Comparison of ENCODE assay signal across 8 cellular contexts in the genomic region with DNA sequence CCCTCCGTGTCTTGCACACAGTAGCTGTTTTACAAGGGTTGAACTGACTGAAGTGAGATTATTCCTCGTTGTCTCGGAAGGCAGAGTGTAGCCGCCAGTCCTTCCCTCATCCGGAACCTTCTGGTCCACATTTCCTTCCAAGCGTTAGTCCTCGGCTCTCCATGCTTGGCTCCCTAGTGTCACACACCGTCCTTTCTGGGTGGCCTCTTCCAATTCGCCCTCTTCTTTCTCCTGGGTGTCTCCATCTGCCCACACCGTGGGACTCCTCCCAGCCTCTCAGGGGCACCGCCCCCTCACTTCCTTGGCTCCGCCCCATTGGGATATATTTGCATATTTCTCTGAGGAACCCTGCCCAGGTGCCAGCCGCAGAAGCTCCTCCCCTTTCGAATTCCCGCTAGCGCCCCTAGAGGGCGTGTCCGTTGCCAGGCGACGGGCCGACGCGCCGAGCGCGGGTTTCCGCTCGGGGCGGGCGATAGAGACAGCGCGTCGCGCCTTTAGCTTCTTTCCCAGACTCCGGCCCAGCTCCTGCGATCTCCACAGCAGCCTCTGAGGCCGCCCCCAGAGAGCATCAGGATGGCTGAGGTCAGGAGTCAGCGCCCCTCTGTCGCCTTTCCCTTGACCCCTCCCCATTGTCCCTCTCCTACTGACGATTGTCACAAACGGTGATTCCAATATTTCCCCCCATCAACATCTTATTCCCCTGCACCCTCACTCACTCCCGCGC. TPM values are rescaled to one million over a fixed set of nuclear protein-coding genes. Genes with fewer than 3 reads are reported as not detected.
DNase-seq lines count a peak whose midpoint lies in the region; ATAC-seq, FAIRE-seq and TF ChIP-seq lines count a peak whose summit lies in the region.

A gene with protein sequence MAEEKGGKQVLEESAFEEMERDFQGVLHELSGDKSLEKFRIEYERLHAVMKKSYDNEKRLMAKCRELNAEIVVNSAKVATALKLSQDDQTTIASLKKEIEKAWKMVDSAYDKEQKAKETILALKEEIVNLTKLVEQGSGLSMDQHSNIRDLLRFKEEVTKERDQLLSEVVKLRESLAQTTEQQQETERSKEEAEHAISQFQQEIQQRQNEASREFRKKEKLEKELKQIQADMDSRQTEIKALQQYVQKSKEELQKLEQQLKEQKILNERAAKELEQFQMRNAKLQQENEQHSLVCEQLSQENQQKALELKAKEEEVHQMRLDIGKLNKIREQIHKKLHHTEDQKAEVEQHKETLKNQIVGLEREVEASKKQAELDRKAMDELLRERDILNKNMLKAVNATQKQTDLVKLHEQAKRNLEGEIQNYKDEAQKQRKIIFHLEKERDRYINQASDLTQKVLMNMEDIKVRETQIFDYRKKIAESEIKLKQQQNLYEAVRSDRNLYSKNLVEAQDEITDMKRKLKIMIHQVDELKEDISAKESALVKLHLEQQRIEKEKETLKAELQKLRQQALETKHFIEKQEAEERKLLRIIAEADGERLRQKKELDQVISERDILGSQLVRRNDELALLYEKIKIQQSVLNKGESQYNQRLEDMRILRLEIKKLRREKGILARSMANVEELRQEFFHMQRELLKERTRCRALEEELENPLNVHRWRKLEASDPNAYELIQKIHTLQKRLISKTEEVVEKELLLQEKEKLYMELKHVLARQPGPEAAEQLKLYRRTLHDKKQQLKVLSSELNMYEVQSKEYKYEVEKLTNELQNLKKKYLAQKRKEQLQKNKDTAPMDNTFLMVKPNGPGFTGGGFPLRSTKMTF (plus strand): TSS at position 509 of the 724 bp plus-strand sequence. CDS start 65 bp downstream, at position 574.

- H2BK20ac ChIP-seq in H1 (ENCODE audit: low read length): no peak within 1 kb of the TSS

- no peak within 1 kb of the TSS for H3K23ac ChIP-seq in H1 (ENCODE audit: insufficient read length)
- H3K23ac ChIP-seq in mesendoderm (ENCODE audit: low read length): no peak within 1 kb of the TSS

- CTCF ChIA-PET in activated CD8-positive, alpha-beta T cell treated with anti-CD3 and anti-CD28 coated beads for 36 hours (lab: Charles Lee): interaction anchor here (0.7 to 10.5 kb wide), 24 partner anchors 11 to 727 kb away, joined by 3 to 191 read pairs (median 4); a partner anchor contains a TSS
- CTCF ChIA-PET in H1 (lab: Charles Lee; ENCODE audit: partially characterized antibody): interaction anchor here (0.6 to 17.2 kb wide), 25 partner anchors 9 to 296 kb away, joined by 3 to 379 read pairs (median 4); no protein-coding TSS in a partner anchor

- H4K20me1 ChIP-seq in H1 (replicated peaks in 1 of 2; ENCODE audit: control insufficient read depth in 1 of 2, insufficient read depth in 2 of 2, low read length in 2 of 2): no peaks in the 10 kb centered on the region

- H3K4me3 ChIP-seq in H1 (ENCODE audit: extremely low read depth in 1 of 4, insufficient read depth in 2 of 4, low read depth in 3 of 4, low read length in 4 of 4) (peak within 1 kb of the TSS; percentile 35 to 71 (median 52); a peak in 7 of 8 replicates), mesendoderm (ENCODE audit: low read length) (peak within 1 kb of the TSS; percentile 59)

- DNase-seq in CD14-positive monocyte (ENCODE audit: low spot score): peak; percentile 87
- DNase-seq in NCI-H69 (lab: John Stamatoyannopoulos, UW): peak; percentile 95
- DNase-seq in activated CD8-positive, alpha-beta T cell treated with anti-CD3 and anti-CD28 coated beads for 36 hours: peak; percentile 92
- DNase-seq in H1 (ENCODE audit: low read depth in 1 of 2, low spot score in 2 of 2): peak; percentile 79 to 98
- peak; percentile 98 for DNase-seq in mesendoderm
- DNase-seq in stimulated activated CD8-positive, alpha-beta memory T cell treated with anti-CD3 and anti-CD28 coated beads, Interleukin-15, amount 100 ng/mL, for 24 hours (ENCODE audit: low read depth): peak; percentile 79

- H4K5ac ChIP-seq in H1 (ENCODE audit: insufficient read length, low read depth, low read length): no peak within 1 kb of the TSS
- H4K5ac ChIP-seq in mesendoderm (ENCODE audit: low read length): no peak within 1 kb of the TSS

- no peak within 1 kb of the TSS for H4K91ac ChIP-seq in H1 (replicated peaks; ENCODE audit: insufficient read length, low read length)

- H4K8ac ChIP-seq in H1 (ENCODE audit: extremely low read depth, insufficient read depth, low read length) (no peak within 1 kb of the TSS), mesendoderm (ENCODE audit: low read depth, low read length) (no peak within 1 kb of the TSS)

- WGBS in H1 (ENCODE audit: extremely low coverage in 1 of 2, insufficient coverage in 1 of 2, insufficient read length in 1 of 2, insufficient replicate concordance in 2 of 2, low coverage in 1 of 2, low lambda C conversion rate in 2 of 2, missing lambda C conversion rate in 1 of 2), 2 experiments: 14% methylated on average over 40 of the region's 43 CpGs; no CpG with 5 or more reads in 1 of the 2 experiments
- WGBS in mesendoderm (ENCODE audit: extremely low coverage, insufficient coverage, low lambda C conversion rate): no CpG with 5 or more reads among the region's 43 CpGs

- H2BK15ac ChIP-seq in H1 (ENCODE audit: low read length) (0 out of 2 replicates have a peak within 1 kb of the TSS, but pooled peaks have one; percentile 66), mesendoderm (replicated peaks; ENCODE audit: low read depth) (no peak within 1 kb of the TSS)

- H3K56ac ChIP-seq in H1 (replicated peaks; ENCODE audit: insufficient read length, low read depth, low read length): no peak within 1 kb of the TSS
- peak within 1 kb of the TSS; percentile 87 for H3K56ac ChIP-seq in mesendoderm (ENCODE audit: low read length)

- no peak within 1 kb of the TSS for H2BK12ac ChIP-seq in H1 (ENCODE audit: low read depth, low read length)

- H3K79me1 ChIP-seq in H1 (ENCODE audit: low read depth, low read length) (no peaks in the 10 kb centered on the region), mesendoderm (ENCODE audit: low read length) (no peaks in the 10 kb centered on the region)

- H2BK120ac ChIP-seq in H1 (replicated peaks; ENCODE audit: low read depth, low read length): no peak within 1 kb of the TSS
- no peak within 1 kb of the TSS for H2BK120ac ChIP-seq in mesendoderm (ENCODE audit: low read depth, low read length)

- H3K36me3 Mint-ChIP-seq in CD14-positive monocyte: no peaks in the 10 kb centered on the region
- H3K36me3 Mint-ChIP-seq in activated CD8-positive, alpha-beta T cell treated with anti-CD3 and anti-CD28 coated beads for 36 hours (ENCODE audit: low read depth): no peaks in the 10 kb centered on the region

- H3K4me1 ChIP-seq in H1 (replicated peaks in 1 of 4; ENCODE audit: control insufficient read depth in 3 of 4, insufficient read depth in 4 of 4, low read length in 3 of 4): peaks cover 0 to 9% (median 1%) of the 10 kb centered on the region in 4 experiments; a peak in 2 of 7 replicates
- peaks cover 5% of the 10 kb centered on the region for H3K4me1 ChIP-seq in mesendoderm (ENCODE audit: control insufficient read depth, low read depth, low read length)

- POLR2A ChIA-PET in activated CD8-positive, alpha-beta T cell treated with anti-CD3 and anti-CD28 coated beads for 36 hours (lab: Charles Lee): interaction anchor here (0.7 to 3.8 kb wide), 3 partner anchors 15 to 85 kb away, joined by 3 to 14 read pairs (median 3); a partner anchor contains a TSS
- POLR2A ChIA-PET in H1 (lab: Charles Lee; ENCODE audit: partially characterized antibody): interaction anchor here (0.7 to 2.2 kb wide), 5 partner anchors 48 to 100 kb away, joined by 3 to 5 read pairs (median 3); no protein-coding TSS in a partner anchor

- TF ChIP-seq POLR2A in H1 (IDR thresholded peaks at IDR 0.05; ENCODE audit: control extremely low read depth in 1 of 2, low read depth in 2 of 2, low read length in 2 of 2): no peak

- H3K27ac Mint-ChIP-seq in CD14-positive monocyte: no peak within 1 kb of the TSS
- H3K27ac Mint-ChIP-seq in activated CD8-positive, alpha-beta T cell treated with anti-CD3 and anti-CD28 coated beads for 36 hours: peak within 1 kb of the TSS; percentile 47

- no peak for TF ChIP-seq EP300 in H1 (IDR thresholded peaks at IDR 0.05; ENCODE audit: borderline replicate concordance in 1 of 2, low read depth in 2 of 2, low read length in 2 of 2)

- H3K4me1 Mint-ChIP-seq in CD14-positive monocyte: no peaks in the 10 kb centered on the region
- peaks cover 11% of the 10 kb centered on the region for H3K4me1 Mint-ChIP-seq in activated CD8-positive, alpha-beta T cell treated with anti-CD3 and anti-CD28 coated beads for 36 hours (ENCODE audit: low read depth)

- H3K79me2 ChIP-seq in H1 (ENCODE audit: control insufficient read depth in 1 of 2, insufficient read depth in 2 of 2, low read length in 2 of 2): no peaks in the 10 kb centered on the region
- H3K79me2 ChIP-seq in mesendoderm (ENCODE audit: control insufficient read depth, insufficient read depth, low read length): no peaks in the 10 kb centered on the region

- TF ChIP-seq CTCF in CD14-positive monocyte (IDR thresholded peaks at IDR 0.05) (peak; percentile 83), H1 (IDR thresholded peaks at IDR 0.05; ENCODE audit: control extremely low read depth in 1 of 3, insufficient read depth in 1 of 3, low read depth in 1 of 3, low read length in 3 of 3) (peak; percentile 67 to 80 (median 69))
- peak; percentile 78 for TF ChIP-seq CTCF in activated CD8-positive, alpha-beta T cell treated with anti-CD3 and anti-CD28 coated beads for 36 hours (IDR thresholded peaks at IDR 0.05)

- TF ChIP-seq RAD21 in H1 (IDR thresholded peaks at IDR 0.05 in 1 of 2, conservative IDR thresholded peaks at IDR 0.05 in 1 of 2; ENCODE audit: low read depth in 2 of 2, low read length in 2 of 2): peak; percentile 12 to 27; a peak in 2 of 4 replicates

- H3K14ac ChIP-seq in H1 (ENCODE audit: insufficient read length): no peak within 1 kb of the TSS

- no peak within 1 kb of the TSS for H2BK5ac ChIP-seq in H1 (ENCODE audit: low read depth, low read length)
- H2BK5ac ChIP-seq in mesendoderm (ENCODE audit: low read length): no peak within 1 kb of the TSS

- H3K36me3 ChIP-seq in H1 (ENCODE audit: control insufficient read depth in 2 of 4, insufficient read depth in 4 of 4, low read length in 3 of 4) (no peaks in the 10 kb centered on the region), mesendoderm (ENCODE audit: control insufficient read depth, insufficient read depth, low read length) (no peaks in the 10 kb centered on the region)

- peak within 1 kb of the TSS; percentile 74 to 98 for H3K4me2 ChIP-seq in H1 (ENCODE audit: insufficient read depth in 1 of 2, low read depth in 2 of 2, low read length in 2 of 2)
- H3K4me2 ChIP-seq in mesendoderm (ENCODE audit: low read length): peak within 1 kb of the TSS; percentile 84

- peaks cover 0 to 1% (median 0%) of the 10 kb centered on the region in 3 donors for H3K27me3 Mint-ChIP-seq in CD14-positive monocyte (ENCODE audit: low read depth in 3 of 3)
- peaks cover 2% of the 10 kb centered on the region for H3K27me3 Mint-ChIP-seq in activated CD8-positive, alpha-beta T cell treated with anti-CD3 and anti-CD28 coated beads for 36 hours

- no peak within 1 kb of the TSS for H3K4me3 Mint-ChIP-seq in CD14-positive monocyte
- peak within 1 kb of the TSS; percentile 16 for H3K4me3 Mint-ChIP-seq in activated CD8-positive, alpha-beta T cell treated with anti-CD3 and anti-CD28 coated beads for 36 hours

- H3K9ac ChIP-seq in H1 (replicated peaks in 1 of 4; ENCODE audit: extremely low read depth in 1 of 4, low read depth in 3 of 4, low read length in 3 of 4) (peak within 1 kb of the TSS in 1 of 4 experiments; percentile 64; a peak in 1 of 7 replicates), mesendoderm (ENCODE audit: low read length) (peak within 1 kb of the TSS; percentile 80)

- no peak within 1 kb of the TSS for H2AK5ac ChIP-seq in H1 (ENCODE audit: low read depth, low read length)
- no peak within 1 kb of the TSS for H2AK5ac ChIP-seq in mesendoderm (ENCODE audit: low read length)

- peaks cover 7% of the 10 kb centered on the region; the same call in 1 of the 2 replicates for H3K23me2 ChIP-seq in H1 (ENCODE audit: low read depth, low read length)

- intact Hi-C loops in CD14-positive monocyte (cut with micrococcal nuclease): loop anchor here in 1 of 2 donors (5.0 to 10.0 kb wide), 3 partner anchors 61 to 439 kb away; a partner anchor contains a TSS
- intact Hi-C loops in activated CD8-positive, alpha-beta T cell treated with anti-CD3 and anti-CD28 coated beads for 36 hours (cut with micrococcal nuclease): no loop called here

- peak; percentile 87 for FAIRE-seq in H1 (lab: Jason Lieb, UNC)

- peak within 1 kb of the TSS; percentile 97 for H2AFZ ChIP-seq in H1 (ENCODE audit: low read length)

- ATAC-seq in GM19455 (IDR thresholded peaks at IDR 0.05; ENCODE audit: unreplicated experiment) (peak; percentile 69), HG03558 (IDR thresholded peaks at IDR 0.05; ENCODE audit: extremely low read depth, unreplicated experiment) (peak; percentile 53)
- ATAC-seq in activated CD8-positive, alpha-beta T cell treated with anti-CD3 and anti-CD28 coated beads for 36 hours: peak; percentile 82

- no peak within 1 kb of the TSS for H3K4ac ChIP-seq in H1 (replicated peaks; ENCODE audit: insufficient read length, low read depth, low read length)
- no peak within 1 kb of the TSS for H3K4ac ChIP-seq in mesendoderm (ENCODE audit: low read depth, low read length)

- H3K18ac ChIP-seq in H1 (ENCODE audit: extremely low read depth, low read length) (peak within 1 kb of the TSS; percentile 81), mesendoderm (ENCODE audit: low read length) (no peak within 1 kb of the TSS)

- no peaks in the 10 kb centered on the region for H3K9me3 Mint-ChIP-seq in CD14-positive monocyte
- no peaks in the 10 kb centered on the region for H3K9me3 Mint-ChIP-seq in activated CD8-positive, alpha-beta T cell treated with anti-CD3 and anti-CD28 coated beads for 36 hours

- H3K27me3 ChIP-seq in H1 (replicated peaks in 1 of 4; ENCODE audit: control insufficient read depth in 3 of 4, extremely low read depth in 1 of 4, insufficient read depth in 3 of 4, low read length in 3 of 4): peaks cover 5 to 13% (median 10%) of the 10 kb centered on the region in 4 experiments
- H3K27me3 ChIP-seq in mesendoderm (ENCODE audit: insufficient read depth, low read length, poor library complexity): no peaks in the 10 kb centered on the region

- no peaks in the 10 kb centered on the region for H3K9me3 ChIP-seq in H1 (ENCODE audit: insufficient read depth in 2 of 2, low read depth in 1 of 2, low read length in 1 of 2)

- H3K27ac ChIP-seq in H1 (ENCODE audit: low read depth, low read length): no peak within 1 kb of the TSS
- no peak within 1 kb of the TSS for H3K27ac ChIP-seq in mesendoderm (ENCODE audit: low read depth, low read length)

RNA-seq across cellular contexts. Expression of the gene that starts here (rescaled TPM):
- polyA plus RNA-seq in CD14-positive monocyte: not detected
- total RNA-seq in activated CD8-positive, alpha-beta T cell treated with anti-CD3 and anti-CD28 coated beads for 36 hours: under 1 TPM; 0.27 to 0.38 TPM
- total RNA-seq in H1 (2021; fragmentation: NEBNext Ultra II Directional; extraction: Animal tissue kit (Norgen Biotek cat#: 25700)): 0.71 and 1.1 TPM in 2 replicates
- polyA plus RNA-seq in H1 (2011; rRNA removed): 0.09 and 0.32 TPM in 2 replicates
- 0.67 TPM for polyA plus RNA-seq in H1 (2011; cell fraction: cytosol; rRNA removed)
- polyA plus RNA-seq in H1 (2011; cell fraction: nucleus; rRNA removed): 0.66 TPM
- 0.97 to 1.5 TPM (median 1.3 TPM) in 4 replicates for polyA plus RNA-seq in H1 (2012, experiment 1 of 2)
- 0.16 TPM for polyA plus RNA-seq in H1 (2012, experiment 2 of 2)
- polyA plus RNA-seq in H1 (2013, experiment 1 of 2): 0.63 TPM
- 0.68 TPM for polyA plus RNA-seq in H1 (2013, experiment 2 of 2)
- 0.35 and 0.80 TPM in 2 replicates for polyA minus RNA-seq in H1 (2011; rRNA and poly(A)+ RNA removed)
- 1.5 TPM for polyA minus RNA-seq in H1 (2011; cell fraction: cytosol; rRNA and poly(A)+ RNA removed)
- polyA minus RNA-seq in H1 (2011; cell fraction: nucleus; rRNA and poly(A)+ RNA removed): 2.1 TPM
- polyA plus RNA-seq in mesendoderm (2013, experiment 1 of 2): 1.0 TPM
- polyA plus RNA-seq in mesendoderm (2013, experiment 2 of 2): 0.85 TPM

Comparison
In these comparisons a context has a peak if more than half of its experiments do, and no peak if none do; other contexts are left out.
1. Peak in DNase-seq in CD14-positive monocyte; RNA of the gene not detected or under 1 TPM.
2. Peak in DNase-seq and ATAC-seq in activated CD8-positive, alpha-beta T cell treated with anti-CD3 and anti-CD28 coated beads for 36 hours; RNA of the gene not detected or under 1 TPM.